ENCODE assay signal across 11 cellular contexts in genomic region chr2:37582911-37583310, GRCh38.
A peak's percentile ranks its signal among the peaks of the same experiment; 100 is the strongest.
DNase-seq lines count a peak whose midpoint lies in the region; ATAC-seq lines count a peak whose summit lies in the region.
"Had no signal": no experiment of that assay in that cellular context is flagged by ENCODE, and none has a peak within 500 bp of the region (broad histone marks: within the 10 kb centered on the region; RNA-seq: fewer than 3 reads in every experiment).

No MANE protein-coding gene starts in this region.

- no peaks in the 10 kb centered on the region for H3K79me2 ChIP-seq in ACC112 (ENCODE audit: control insufficient read depth, insufficient read depth, low read length, unreplicated experiment)

- no peak overlapping the region for H3K27ac Mint-ChIP-seq in activated T-helper 2 cell treated with anti-CD3 and anti-CD28 coated beads, Interferon-gamma antibody, Interleukin-2, Interleukin-4, amounts not matched to agents 10 μg/mL and 5 μg/mL and 100 μg/mL, durations not matched to agents 14 hours and 24 hours and 36 hours

- H3K27ac ChIP-seq in ACC112 (ENCODE audit: low read depth, low read length) = peak overlapping the region; percentile 94
- H3K27ac ChIP-seq: gastroesophageal sphincter had no signal

- no peaks in the 10 kb centered on the region for H3K27me3 Mint-ChIP-seq in activated T-helper 2 cell treated with anti-CD3 and anti-CD28 coated beads, Interferon-gamma antibody, Interleukin-2, Interleukin-4, amounts not matched to agents 10 μg/mL and 5 μg/mL and 100 μg/mL, durations not matched to agents 14 hours and 24 hours and 36 hours (ENCODE audit: low read depth)

- H3K4me1 ChIP-seq in ACC112 (ENCODE audit: control insufficient read depth, insufficient read depth, low read length, unreplicated experiment) = peaks cover 67% of the 10 kb centered on the region

- H3K27me3 ChIP-seq in ACC112 (ENCODE audit: insufficient read depth, low read length) = no peaks in the 10 kb centered on the region
- H3K27me3 ChIP-seq: gastroesophageal sphincter had no signal

- peak overlapping the region; percentile 64 for H2AFZ ChIP-seq in ACC112 (ENCODE audit: low read length, unreplicated experiment)

- peak overlapping the region; percentile 31 for H3K4me3 Mint-ChIP-seq in activated T-helper 2 cell treated with anti-CD3 and anti-CD28 coated beads, Interferon-gamma antibody, Interleukin-2, Interleukin-4, amounts not matched to agents 10 μg/mL and 5 μg/mL and 100 μg/mL, durations not matched to agents 14 hours and 24 hours and 36 hours (ENCODE audit: low read depth)

- ATAC-seq in GM19397 (IDR thresholded peaks at IDR 0.05; ENCODE audit: unreplicated experiment) (no peak), Right ventricle myocardium inferior (no peak), GM21528 (IDR thresholded peaks at IDR 0.05; ENCODE audit: low FRiP score, unreplicated experiment) (no peak), HG02759 (IDR thresholded peaks at IDR 0.05; ENCODE audit: unreplicated experiment) (no peak)
- ATAC-seq: gastroesophageal sphincter, right cardiac atrium had no signal

- peaks cover 3% of the 10 kb centered on the region for H3K36me3 Mint-ChIP-seq in activated T-helper 2 cell treated with anti-CD3 and anti-CD28 coated beads, Interferon-gamma antibody, Interleukin-2, Interleukin-4, amounts not matched to agents 10 μg/mL and 5 μg/mL and 100 μg/mL, durations not matched to agents 14 hours and 24 hours and 36 hours (ENCODE audit: low read depth)

- H3K4me1 Mint-ChIP-seq in activated T-helper 2 cell treated with anti-CD3 and anti-CD28 coated beads, Interferon-gamma antibody, Interleukin-2, Interleukin-4, amounts not matched to agents 10 μg/mL and 5 μg/mL and 100 μg/mL, durations not matched to agents 14 hours and 24 hours and 36 hours (ENCODE audit: low read depth) = peaks cover 58% of the 10 kb centered on the region

- H3K36me3 ChIP-seq in ACC112 (ENCODE audit: insufficient read depth, low read length) = no peaks in the 10 kb centered on the region
- H3K36me3 ChIP-seq: gastroesophageal sphincter had no signal

- H3K4me3 ChIP-seq in ACC112 (ENCODE audit: low read depth, low read length) = peak overlapping the region; percentile 58
- H3K4me3 ChIP-seq: gastroesophageal sphincter had no signal

- H3K9me3 Mint-ChIP-seq in activated T-helper 2 cell treated with anti-CD3 and anti-CD28 coated beads, Interferon-gamma antibody, Interleukin-2, Interleukin-4, amounts not matched to agents 10 μg/mL and 5 μg/mL and 100 μg/mL, durations not matched to agents 14 hours and 24 hours and 36 hours = peaks cover 15% of the 10 kb centered on the region

- intact Hi-C loops in activated T-helper 2 cell treated with anti-CD3 and anti-CD28 coated beads, Interferon-gamma antibody, Interleukin-2, Interleukin-4, amounts not matched to agents 10 μg/mL and 5 μg/mL and 100 μg/mL, durations not matched to agents 14 hours and 24 hours and 36 hours (cut with micrococcal nuclease) = loop anchor here (10.0 kb wide), 1 partner anchor 1072 kb away; no protein-coding TSS in a partner anchor
- intact Hi-C loops in Right ventricle myocardium inferior (cut with DNase I) = no loop called here

- peak; percentile 46 for DNase-seq in EH (ENCODE audit: low read depth)
- DNase-seq in activated T-helper 2 cell treated with anti-CD3 and anti-CD28 coated beads, Interferon-gamma antibody, Interleukin-2, Interleukin-4, amounts not matched to agents 10 μg/mL and 5 μg/mL and 100 μg/mL, durations not matched to agents 14 hours and 24 hours and 36 hours (ENCODE audit: low spot score) = no peak
- DNase-seq in myocyte (ENCODE audit: low read depth) = peak; percentile 71
- DNase-seq in Right ventricle myocardium inferior (ENCODE audit: missing footprints) = no peak
- DNase-seq: NCI-H187 had no signal

Comparison
In these comparisons a context has a peak if more than half of its experiments do, and no peak if none do; other contexts are left out.
1. DNase-seq: peak in EH (single experiment) and myocyte (single experiment); none in activated T-helper 2 cell treated with anti-CD3 and anti-CD28 coated beads, Interferon-gamma antibody, Interleukin-2, Interleukin-4, amounts not matched to agents 10 μg/mL and 5 μg/mL and 100 μg/mL, durations not matched to agents 14 hours and 24 hours and 36 hours (single experiment) and Right ventricle myocardium inferior (single experiment).